In the genomic region with DNA sequence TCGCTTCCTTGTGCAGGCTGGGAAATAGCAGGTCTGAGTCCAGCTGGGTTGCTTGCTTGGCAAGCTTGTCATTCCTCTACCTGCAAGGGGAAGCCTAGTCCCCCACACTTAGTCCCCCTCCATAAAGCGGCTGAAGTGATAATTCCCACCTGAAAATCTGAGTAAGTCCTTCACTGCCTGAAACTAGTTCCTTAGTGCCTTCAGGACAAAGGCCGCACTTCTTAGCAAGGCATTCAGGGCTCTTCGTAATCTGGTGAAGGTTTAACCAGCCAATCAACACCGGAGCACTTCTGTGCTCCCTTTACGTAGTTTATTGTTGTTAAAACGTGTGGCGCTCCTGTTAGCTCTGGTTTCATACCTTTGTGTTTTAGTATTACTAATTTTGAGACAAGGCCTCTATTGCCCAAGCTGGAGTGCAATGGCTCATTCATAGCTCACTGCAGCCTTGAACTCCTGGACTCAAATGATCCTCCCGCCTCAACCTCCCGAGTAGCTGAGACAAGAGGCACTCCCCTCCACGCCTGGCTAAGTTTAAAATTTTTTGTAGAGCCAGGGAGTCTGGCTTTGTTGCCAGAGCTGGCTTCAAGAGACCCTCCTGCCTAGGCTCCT, we compare ENCODE assay signal across 1 cellular context.
TF ChIP-seq lines count a peak whose summit lies in the region.

No MANE protein-coding gene starts in this region.

TF ChIP-seq in GM12878, 131 proteins besides CTCF, POLR2A, EP300 and RAD21:
- TF ChIP-seq NFYA (IDR thresholded peaks at IDR 0.05; ENCODE audit: borderline replicate concordance, low read depth, low read length) (no peak), KDM1A (IDR thresholded peaks at IDR 0.05; ENCODE audit: borderline replicate concordance) (no peak), MYC (IDR thresholded peaks at IDR 0.05; ENCODE audit: insufficient read depth, insufficient read length, insufficient replicate concordance, low read length, severe bottlenecking) (no peak), SREBF1 (IDR thresholded peaks at IDR 0.05; ENCODE audit: low read length) (no peak), SP1 (IDR thresholded peaks at IDR 0.05; ENCODE audit: low read depth, low read length) (no peak), NR2C2 (IDR thresholded peaks at IDR 0.05; ENCODE audit: borderline replicate concordance, control insufficient read depth, insufficient read length, low read depth) (no peak), SUPT20H (IDR thresholded peaks at IDR 0.05; ENCODE audit: borderline replicate concordance, control insufficient read depth, low read depth, low read length) (no peak)
